Comparison of ENCODE assay signal across 1 cellular context in genomic region chr9:33816327-33817252, GRCh38.
TF ChIP-seq lines count a peak whose summit lies in the region.

Gene UBE2R2, plus strand, starts transcription at chr9:33817160. Its CDS starts 598 bp downstream, at chr9:33817758.

TF ChIP-seq in HepG2, 621 proteins besides CTCF, POLR2A, EP300 and RAD21 (continued from another document and continues in another):
- TF ChIP-seq ZBTB40 (IDR thresholded peaks at IDR 0.05) (no peak), ZBTB40 (CRISPR knock-in tag; IDR thresholded peaks at IDR 0.05) (peak; percentile 89; the same call in 1 of the 2 replicates), REPIN1 (CRISPR knock-in tag; IDR thresholded peaks at IDR 0.05; ENCODE audit: borderline replicate concordance, low read depth) (peak; percentile 56), ZNF660 (CRISPR knock-in tag; IDR thresholded peaks at IDR 0.05; ENCODE audit: borderline replicate concordance, low read depth) (no peak), BCLAF1 (IDR thresholded peaks at IDR 0.05) (no peak), NFE2 (CRISPR knock-in tag; IDR thresholded peaks at IDR 0.05) (no peak), ZFP36L1 (CRISPR knock-in tag; IDR thresholded peaks at IDR 0.05) (peak; percentile 75), BCL6 (CRISPR knock-in tag; IDR thresholded peaks at IDR 0.05) (peak; percentile 38), ZSCAN29 (CRISPR knock-in tag; conservative IDR thresholded peaks at IDR 0.05) (no peak), ATF7-NPFF (CRISPR knock-in tag; IDR thresholded peaks at IDR 0.05; ENCODE audit: low read depth) (peak; percentile 88), MTA1 (CRISPR knock-in tag; IDR thresholded peaks at IDR 0.05; ENCODE audit: borderline replicate concordance) (peak; percentile 80), ZNF710 (CRISPR knock-in tag; IDR thresholded peaks at IDR 0.05; ENCODE audit: borderline replicate concordance) (peak; percentile 70; the same call in 1 of the 2 replicates), RAD51 (IDR thresholded peaks at IDR 0.05; ENCODE audit: borderline replicate concordance) (no peak), ZNF589 (CRISPR knock-in tag; conservative IDR thresholded peaks at IDR 0.05) (peak; percentile 69; the same call in 1 of the 2 replicates), NR2F2 (IDR thresholded peaks at IDR 0.05; ENCODE audit: borderline replicate concordance, low read depth) (0 out of 2 replicates have a peak, but pooled peaks have one; percentile 18), ZNF567 (CRISPR knock-in tag; IDR thresholded peaks at IDR 0.05; ENCODE audit: borderline replicate concordance) (no peak), RELA (CRISPR knock-in tag; IDR thresholded peaks at IDR 0.05) (no peak), HDAC1 (CRISPR knock-in tag; IDR thresholded peaks at IDR 0.05) (peak; percentile 74), THAP9 (CRISPR knock-in tag; IDR thresholded peaks at IDR 0.05; ENCODE audit: borderline replicate concordance) (0 out of 2 replicates have a peak, but pooled peaks have one; percentile 27), BRF2 (CRISPR knock-in tag; IDR thresholded peaks at IDR 0.05) (0 out of 2 replicates have a peak, but pooled peaks have one; percentile 27), TP53 (CRISPR knock-in tag; conservative IDR thresholded peaks at IDR 0.05) (peak; percentile 78), SMARCE1 (IDR thresholded peaks at IDR 0.05; ENCODE audit: borderline replicate concordance) (no peak), RORA (CRISPR knock-in tag; IDR thresholded peaks at IDR 0.05) (no peak), ZNF891 (CRISPR knock-in tag; IDR thresholded peaks at IDR 0.05) (0 out of 2 replicates have a peak, but pooled peaks have one; percentile 58), ZNF34 (CRISPR knock-in tag; IDR thresholded peaks at IDR 0.05; ENCODE audit: borderline replicate concordance) (peak; percentile 42; the same call in 1 of the 2 replicates), PAXIP1 (CRISPR knock-in tag; conservative IDR thresholded peaks at IDR 0.05) (peak; percentile 63), EED (CRISPR knock-in tag; IDR thresholded peaks at IDR 0.05) (peak; percentile 87), ZMAT5 (CRISPR knock-in tag; IDR thresholded peaks at IDR 0.05; ENCODE audit: borderline replicate concordance, low read depth) (no peak), ZNF552 (CRISPR knock-in tag; IDR thresholded peaks at IDR 0.05; ENCODE audit: borderline replicate concordance) (no peak), ERF (CRISPR knock-in tag; IDR thresholded peaks at IDR 0.05) (peak; percentile 57; the same call in 1 of the 2 replicates), TIGD3 (CRISPR knock-in tag; IDR thresholded peaks at IDR 0.05; ENCODE audit: borderline replicate concordance) (peak; percentile 28; the same call in 1 of the 2 replicates), ZNF136 (CRISPR knock-in tag; IDR thresholded peaks at IDR 0.05; ENCODE audit: low read depth) (peak; percentile 45; the same call in 1 of the 2 replicates), HOXA3 (CRISPR knock-in tag; IDR thresholded peaks at IDR 0.05) (peak; percentile 78), MIER2 (CRISPR knock-in tag; IDR thresholded peaks at IDR 0.05) (0 out of 2 replicates have a peak, but pooled peaks have one; percentile 17)
